In genomic region chr5:59001154-59001553, GRCh38 we compare ENCODE assay signal across 15 cellular contexts.
DNase-seq lines count a peak whose midpoint lies in the region; ATAC-seq lines count a peak whose summit lies in the region.
"Had no signal": no experiment of that assay in that cellular context is flagged by ENCODE, and none has a peak within 500 bp of the region (broad histone marks: within the 10 kb centered on the region; RNA-seq: fewer than 3 reads in every experiment).

No MANE protein-coding gene starts in this region.

- DNase-seq in stimulated activated naive CD8-positive, alpha-beta T cell treated with anti-CD3 and anti-CD28 coated beads, Interleukin-15, Interleukin-2, amounts not matched to agents 100 U/mL and 50 U/mL, for 24 hours = no peak
- no peak for DNase-seq in stimulated activated naive CD8-positive, alpha-beta T cell treated with anti-CD3 and anti-CD28 coated beads, Interleukin-15, amount 100 ng/mL, for 72 hours
- no peak for DNase-seq in activated T-helper 2 cell treated with anti-CD3 and anti-CD28 coated beads, Interferon-gamma antibody, Interleukin-2, Interleukin-4, amounts not matched to agents 10 μg/mL and 5 μg/mL and 100 μg/mL, durations not matched to agents 14 hours and 24 hours and 36 hours (ENCODE audit: low spot score)
- DNase-seq in left kidney (ENCODE audit: low read depth, low spot score) = peak; percentile 7
- DNase-seq in SK-N-DZ (ENCODE audit: low spot score) = no peak
- no peak for DNase-seq in NCI-H774 (lab: John Stamatoyannopoulos, UW)
- DNase-seq in NCI-H1092 (lab: John Stamatoyannopoulos, UW) = no peak
- DNase-seq: DMS153; HFFc6; NCI-H1694 treated with DMSO at 0.1 percent for 48 hours; nucleus accumbens; stimulated activated CD4-positive, alpha-beta T cell treated with anti-CD3 and anti-CD28 coated beads, Interleukin-2, amount 100 ng/mL, for 24 hours; substantia nigra had no signal

- H3K4me1 Mint-ChIP-seq in stimulated activated naive CD8-positive, alpha-beta T cell treated with anti-CD3 and anti-CD28 coated beads, Interleukin-15, amount 100 ng/mL, for 72 hours = peaks cover 66% of the 10 kb centered on the region
- H3K4me1 Mint-ChIP-seq in activated T-helper 2 cell treated with anti-CD3 and anti-CD28 coated beads, Interferon-gamma antibody, Interleukin-2, Interleukin-4, amounts not matched to agents 10 μg/mL and 5 μg/mL and 100 μg/mL, durations not matched to agents 14 hours and 24 hours and 36 hours (ENCODE audit: low read depth) = peaks cover 49% of the 10 kb centered on the region

- ATAC-seq in stimulated activated naive CD8-positive, alpha-beta T cell treated with anti-CD3 and anti-CD28 coated beads, Interleukin-15, Interleukin-2, amounts not matched to agents 100 U/mL and 50 U/mL, for 24 hours = peak; percentile 57
- ATAC-seq in stimulated activated naive CD8-positive, alpha-beta T cell treated with anti-CD3 and anti-CD28 coated beads, Interleukin-15, amount 100 ng/mL, for 72 hours = no peak
- ATAC-seq in HG03135 (IDR thresholded peaks at IDR 0.05; ENCODE audit: unreplicated experiment) = no peak
- ATAC-seq: sciatic nerve had no signal

- no peaks in the 10 kb centered on the region for H3K27me3 Mint-ChIP-seq in stimulated activated naive CD8-positive, alpha-beta T cell treated with anti-CD3 and anti-CD28 coated beads, Interleukin-15, amount 100 ng/mL, for 72 hours
- no peaks in the 10 kb centered on the region for H3K27me3 Mint-ChIP-seq in activated T-helper 2 cell treated with anti-CD3 and anti-CD28 coated beads, Interferon-gamma antibody, Interleukin-2, Interleukin-4, amounts not matched to agents 10 μg/mL and 5 μg/mL and 100 μg/mL, durations not matched to agents 14 hours and 24 hours and 36 hours (ENCODE audit: low read depth)

- intact Hi-C loops in activated T-helper 2 cell treated with anti-CD3 and anti-CD28 coated beads, Interferon-gamma antibody, Interleukin-2, Interleukin-4, amounts not matched to agents 10 μg/mL and 5 μg/mL and 100 μg/mL, durations not matched to agents 14 hours and 24 hours and 36 hours (cut with micrococcal nuclease) = no loop called here

- H3K4me3 Mint-ChIP-seq in stimulated activated naive CD8-positive, alpha-beta T cell treated with anti-CD3 and anti-CD28 coated beads, Interleukin-15, amount 100 ng/mL, for 72 hours = peak overlapping the region in 1 of 2 donors; percentile 3
- no peak overlapping the region for H3K4me3 Mint-ChIP-seq in activated T-helper 2 cell treated with anti-CD3 and anti-CD28 coated beads, Interferon-gamma antibody, Interleukin-2, Interleukin-4, amounts not matched to agents 10 μg/mL and 5 μg/mL and 100 μg/mL, durations not matched to agents 14 hours and 24 hours and 36 hours (ENCODE audit: low read depth)
- H3K4me3 Mint-ChIP-seq: HFFc6 had no signal

- no peak overlapping the region for H3K27ac Mint-ChIP-seq in stimulated activated naive CD8-positive, alpha-beta T cell treated with anti-CD3 and anti-CD28 coated beads, Interleukin-15, amount 100 ng/mL, for 72 hours
- peak overlapping the region; percentile 44 for H3K27ac Mint-ChIP-seq in activated T-helper 2 cell treated with anti-CD3 and anti-CD28 coated beads, Interferon-gamma antibody, Interleukin-2, Interleukin-4, amounts not matched to agents 10 μg/mL and 5 μg/mL and 100 μg/mL, durations not matched to agents 14 hours and 24 hours and 36 hours
- H3K27ac Mint-ChIP-seq: HFFc6 had no signal

- peaks cover 45% of the 10 kb centered on the region for H3K36me3 Mint-ChIP-seq in activated T-helper 2 cell treated with anti-CD3 and anti-CD28 coated beads, Interferon-gamma antibody, Interleukin-2, Interleukin-4, amounts not matched to agents 10 μg/mL and 5 μg/mL and 100 μg/mL, durations not matched to agents 14 hours and 24 hours and 36 hours (ENCODE audit: low read depth)

- no peaks in the 10 kb centered on the region for H3K9me3 Mint-ChIP-seq in stimulated activated naive CD8-positive, alpha-beta T cell treated with anti-CD3 and anti-CD28 coated beads, Interleukin-15, amount 100 ng/mL, for 72 hours
- H3K9me3 Mint-ChIP-seq in activated T-helper 2 cell treated with anti-CD3 and anti-CD28 coated beads, Interferon-gamma antibody, Interleukin-2, Interleukin-4, amounts not matched to agents 10 μg/mL and 5 μg/mL and 100 μg/mL, durations not matched to agents 14 hours and 24 hours and 36 hours = no peaks in the 10 kb centered on the region
- H3K9me3 Mint-ChIP-seq: HFFc6 had no signal
